Comparison of ENCODE assay signal across 1 cellular context in the genomic region with DNA sequence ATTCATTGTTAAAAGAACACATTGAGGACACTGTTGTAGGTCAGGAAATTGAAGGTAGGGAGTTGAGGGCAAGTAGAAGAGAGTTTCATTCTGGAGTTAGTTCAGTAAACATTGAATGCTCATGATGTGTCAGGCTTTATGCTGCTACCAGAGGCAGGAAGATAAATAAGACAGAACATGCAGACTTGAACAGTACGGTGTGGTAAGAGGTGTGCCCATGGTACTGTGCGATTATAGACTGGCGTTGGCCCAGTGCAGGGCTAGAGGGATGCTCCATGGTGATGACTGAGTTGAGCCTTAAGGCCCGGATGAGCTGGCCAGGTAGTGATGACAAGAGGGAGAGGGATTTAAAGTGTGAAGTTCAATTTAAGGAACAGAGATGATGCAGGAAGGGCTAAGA.
TF ChIP-seq lines count a peak whose summit lies in the region.

No MANE protein-coding gene starts in this region.

TF ChIP-seq in H1, 55 proteins besides CTCF, POLR2A, EP300 and RAD21:
- TF ChIP-seq SAP30 (IDR thresholded peaks at IDR 0.05; ENCODE audit: insufficient read depth, insufficient replicate concordance, low read length) = no peak
- TF ChIP-seq SIN3A (conservative IDR thresholded peaks at IDR 0.05 in 1 of 2, IDR thresholded peaks at IDR 0.05 in 1 of 2; ENCODE audit: low read depth in 1 of 2, low read length in 2 of 2) = no peak
- no peak for TF ChIP-seq EZH2 (IDR thresholded peaks at IDR 0.05; ENCODE audit: low read depth, low read length, severe bottlenecking)
- TF ChIP-seq SP2 (IDR thresholded peaks at IDR 0.05; ENCODE audit: low read length) = no peak
- TF ChIP-seq, protein P1, sequence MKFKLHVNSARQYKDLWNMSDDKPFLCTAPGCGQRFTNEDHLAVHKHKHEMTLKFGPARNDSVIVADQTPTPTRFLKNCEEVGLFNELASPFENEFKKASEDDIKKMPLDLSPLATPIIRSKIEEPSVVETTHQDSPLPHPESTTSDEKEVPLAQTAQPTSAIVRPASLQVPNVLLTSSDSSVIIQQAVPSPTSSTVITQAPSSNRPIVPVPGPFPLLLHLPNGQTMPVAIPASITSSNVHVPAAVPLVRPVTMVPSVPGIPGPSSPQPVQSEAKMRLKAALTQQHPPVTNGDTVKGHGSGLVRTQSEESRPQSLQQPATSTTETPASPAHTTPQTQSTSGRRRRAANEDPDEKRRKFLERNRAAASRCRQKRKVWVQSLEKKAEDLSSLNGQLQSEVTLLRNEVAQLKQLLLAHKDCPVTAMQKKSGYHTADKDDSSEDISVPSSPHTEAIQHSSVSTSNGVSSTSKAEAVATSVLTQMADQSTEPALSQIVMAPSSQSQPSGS (IDR thresholded peaks at IDR 0.05; ENCODE audit: low read length) = no peak
- no peak for TF ChIP-seq TAF7 (optimal IDR thresholded peaks at IDR 0.05; ENCODE audit: borderline replicate concordance, low read depth, low read length)
- TF ChIP-seq BCL11A (IDR thresholded peaks at IDR 0.05; ENCODE audit: low read depth in 2 of 2, low read length in 2 of 2) = no peak
- TF ChIP-seq CBX8 (IDR thresholded peaks at IDR 0.05; ENCODE audit: borderline replicate concordance, low read depth, low read length) = no peak
- no peak for TF ChIP-seq CHD1 (IDR thresholded peaks at IDR 0.05; ENCODE audit: low read depth, low read length)
- TF ChIP-seq CHD2 (IDR thresholded peaks at IDR 0.05; ENCODE audit: low read length) = no peak
- TF ChIP-seq CTBP2 (IDR thresholded peaks at IDR 0.05; ENCODE audit: borderline replicate concordance, insufficient read depth, insufficient read length, low read length) = no peak
- TF ChIP-seq, protein P2, sequence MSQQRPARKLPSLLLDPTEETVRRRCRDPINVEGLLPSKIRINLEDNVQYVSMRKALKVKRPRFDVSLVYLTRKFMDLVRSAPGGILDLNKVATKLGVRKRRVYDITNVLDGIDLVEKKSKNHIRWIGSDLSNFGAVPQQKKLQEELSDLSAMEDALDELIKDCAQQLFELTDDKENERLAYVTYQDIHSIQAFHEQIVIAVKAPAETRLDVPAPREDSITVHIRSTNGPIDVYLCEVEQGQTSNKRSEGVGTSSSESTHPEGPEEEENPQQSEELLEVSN (IDR thresholded peaks at IDR 0.05) = no peak
- TF ChIP-seq RFX5 (IDR thresholded peaks at IDR 0.05; ENCODE audit: borderline replicate concordance, low read depth, low read length) = no peak
- TF ChIP-seq RBBP5 (IDR thresholded peaks at IDR 0.05; ENCODE audit: borderline replicate concordance, low read depth, low read length) = no peak
